Comparison of ENCODE assay signal across 8 cellular contexts in genomic region chr3:30693470-30694120, GRCh38.
A peak's percentile ranks its signal among the peaks of the same experiment; 100 is the strongest.
DNase-seq lines count a peak whose midpoint lies in the region; ATAC-seq and TF ChIP-seq lines count a peak whose summit lies in the region.

No MANE protein-coding gene starts in this region.

- DNase-seq in COR-L47 (lab: John Stamatoyannopoulos, UW): peak; percentile 43
- peak; percentile 19 for DNase-seq in NCI-H226
- DNase-seq in erythroblast (lab: John Stamatoyannopoulos, UW): peak; percentile 71 to 73
- peak; percentile 82 for DNase-seq in myocyte (ENCODE audit: low read depth)
- DNase-seq in NCI-H187 treated with DMSO at 0.1 percent for 48 hours (lab: John Stamatoyannopoulos, UW): no peak

- no peak for TF ChIP-seq POLR2A in erythroblast (IDR thresholded peaks at IDR 0.05; ENCODE audit: low read length)

- ATAC-seq in GM19023 (IDR thresholded peaks at IDR 0.05; ENCODE audit: unreplicated experiment): peak; percentile 89
- peak; percentile 93 for ATAC-seq in HG03095 (IDR thresholded peaks at IDR 0.05; ENCODE audit: unreplicated experiment)
- peak; percentile 78 to 84 for ATAC-seq in activated CD4-positive, CD25-positive, alpha-beta regulatory T cell treated with anti-CD3 and anti-CD28 coated beads, Interleukin-2, amount 50 U/mL, for 24 hours
